9 cellular contexts compared by ENCODE assay signal in the genomic region with DNA sequence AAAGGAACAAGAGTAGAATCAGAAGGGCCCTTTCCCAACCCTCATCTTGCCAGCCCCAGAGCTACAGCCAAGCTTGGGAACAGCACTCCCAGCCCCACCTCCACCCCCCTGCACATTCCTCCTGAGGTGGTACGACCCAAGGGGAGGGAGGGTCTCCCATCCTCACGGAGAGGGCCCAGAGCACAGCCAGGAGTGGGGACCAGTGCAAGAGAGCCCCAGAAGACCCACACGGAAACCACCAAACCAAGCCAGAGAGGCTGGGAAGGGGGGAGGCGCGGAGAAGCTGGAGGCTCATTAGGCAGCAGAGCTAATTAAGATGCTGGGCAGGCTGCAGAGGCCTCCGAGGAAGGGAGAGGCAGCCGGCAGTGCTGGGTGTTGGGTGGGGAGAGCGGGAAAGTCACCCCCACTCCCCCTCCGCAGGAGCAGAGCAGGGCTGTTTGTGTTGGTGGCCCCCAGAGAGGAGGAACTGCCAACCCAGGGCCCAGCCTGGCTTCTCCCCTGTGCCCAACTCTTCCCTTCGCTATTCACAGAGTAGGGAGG. TPM values are rescaled to one million over a fixed set of nuclear protein-coding genes. Genes with fewer than 3 reads are reported as not detected.
DNase-seq lines count a peak whose midpoint lies in the region; ATAC-seq and TF ChIP-seq lines count a peak whose summit lies in the region.
"Had no signal": no experiment of that assay in that cellular context is flagged by ENCODE, and none has a peak within 500 bp of the region (broad histone marks: within the 10 kb centered on the region; RNA-seq: fewer than 3 reads in every experiment).

No MANE protein-coding gene starts in this region.

- ATAC-seq in activated CD8-positive, alpha-beta T cell treated with anti-CD3 and anti-CD28 coated beads, Interleukin-2, amount 10 ng/mL, durations not matched to agents 7 days and 5 days = no peak

- peak overlapping the region; percentile 79 for H3K4me3 Mint-ChIP-seq in activated CD8-positive, alpha-beta T cell treated with anti-CD3 and anti-CD28 coated beads, Interleukin-2, amount 10 ng/mL, durations not matched to agents 7 days and 5 days

- H3K9me3 ChIP-seq in iPS-15b (ENCODE audit: control insufficient read depth, insufficient read depth, low read length) (no peaks in the 10 kb centered on the region), smooth muscle cell (replicated peaks; ENCODE audit: low read depth) (no peaks in the 10 kb centered on the region)
- H3K9me3 ChIP-seq: vagina had no signal

- peaks cover 19% of the 10 kb centered on the region for H3K79me2 ChIP-seq in smooth muscle cell (ENCODE audit: low read depth)

- H3K36me3 ChIP-seq in H7 (replicated peaks; ENCODE audit: control insufficient read depth, insufficient read depth, low read length) = peaks cover 14% of the 10 kb centered on the region
- H3K36me3 ChIP-seq in iPS-15b (ENCODE audit: control insufficient read depth, insufficient read depth, low read length) = peaks cover 22% of the 10 kb centered on the region
- H3K36me3 ChIP-seq in smooth muscle cell (ENCODE audit: low read depth) = no peaks in the 10 kb centered on the region

- no peak overlapping the region for H3K9ac ChIP-seq in iPS-15b (ENCODE audit: low read depth, low read length)
- no peak overlapping the region for H3K9ac ChIP-seq in smooth muscle cell (ENCODE audit: low read depth)

- CTCF ChIA-PET in activated CD8-positive, alpha-beta T cell treated with anti-CD3 and anti-CD28 coated beads, Interleukin-2, amount 10 ng/mL, durations not matched to agents 7 days and 5 days (lab: Charles Lee) = interaction anchor here (0.6 to 6.9 kb wide), 9 partner anchors 9 to 460 kb away, joined by 3 to 50 read pairs (median 4); no protein-coding TSS in a partner anchor

- POLR2A ChIA-PET in activated CD8-positive, alpha-beta T cell treated with anti-CD3 and anti-CD28 coated beads, Interleukin-2, amount 10 ng/mL, durations not matched to agents 7 days and 5 days (lab: Charles Lee) = interaction anchor here (1.4 kb wide), 1 partner anchor 9 kb away, joined by 3 read pairs; no protein-coding TSS in a partner anchor

- peaks cover 21% of the 10 kb centered on the region for H3K36me3 Mint-ChIP-seq in activated CD8-positive, alpha-beta T cell treated with anti-CD3 and anti-CD28 coated beads, Interleukin-2, amount 10 ng/mL, durations not matched to agents 7 days and 5 days (ENCODE audit: low read depth)

- H3K4me1 ChIP-seq in iPS-15b (ENCODE audit: control insufficient read depth, insufficient read depth, low read length) (peaks cover 17% of the 10 kb centered on the region), smooth muscle cell (ENCODE audit: low read depth) (peaks cover 23% of the 10 kb centered on the region)

- no peak overlapping the region for H3K27ac ChIP-seq in smooth muscle cell (ENCODE audit: low read depth)

- H2AFZ ChIP-seq in smooth muscle cell (ENCODE audit: low read depth) = no peak overlapping the region

- no peak for TF ChIP-seq CTCF in smooth muscle cell (IDR thresholded peaks at IDR 0.05; ENCODE audit: borderline replicate concordance, insufficient read depth, poor library complexity, severe bottlenecking)

- H3F3A ChIP-seq in smooth muscle cell (ENCODE audit: low read depth) = peaks cover 3% of the 10 kb centered on the region

- H3K27me3 ChIP-seq in H7 (ENCODE audit: control insufficient read depth, insufficient read depth, low read length) (no peaks in the 10 kb centered on the region), iPS-15b (ENCODE audit: control insufficient read depth, insufficient read depth, low read length) (no peaks in the 10 kb centered on the region), smooth muscle cell (ENCODE audit: low read depth) (no peaks in the 10 kb centered on the region)
- H3K27me3 ChIP-seq: vagina had no signal

- H3K4me3 ChIP-seq in H7 (ENCODE audit: insufficient read depth, low read depth, low read length) (peak overlapping the region; percentile 34), iPS-15b (ENCODE audit: low read depth, low read length) (peak overlapping the region; percentile 45), smooth muscle cell (no peak overlapping the region)

- peaks cover 51% of the 10 kb centered on the region for H3K4me1 Mint-ChIP-seq in activated CD8-positive, alpha-beta T cell treated with anti-CD3 and anti-CD28 coated beads, Interleukin-2, amount 10 ng/mL, durations not matched to agents 7 days and 5 days (ENCODE audit: low read depth)

- peak overlapping the region; percentile 83 for H3K27ac Mint-ChIP-seq in activated CD8-positive, alpha-beta T cell treated with anti-CD3 and anti-CD28 coated beads, Interleukin-2, amount 10 ng/mL, durations not matched to agents 7 days and 5 days

- WGBS in smooth muscle cell (ENCODE audit: low lambda C conversion rate) = 37% methylated on average over 10 of the region's 10 CpGs

- H3K27me3 Mint-ChIP-seq in activated CD8-positive, alpha-beta T cell treated with anti-CD3 and anti-CD28 coated beads, Interleukin-2, amount 10 ng/mL, durations not matched to agents 7 days and 5 days (ENCODE audit: low read depth) = no peaks in the 10 kb centered on the region

- H3K9me3 Mint-ChIP-seq in activated CD8-positive, alpha-beta T cell treated with anti-CD3 and anti-CD28 coated beads, Interleukin-2, amount 10 ng/mL, durations not matched to agents 7 days and 5 days (ENCODE audit: insufficient read depth) = no peaks in the 10 kb centered on the region

- DNase-seq in H7 = peak; percentile 89
- DNase-seq in activated CD8-positive, alpha-beta T cell treated with anti-CD3 and anti-CD28 coated beads, Interleukin-2, amount 10 ng/mL, durations not matched to agents 7 days and 5 days = no peak
- no peak for DNase-seq in smooth muscle cell (lab: John Stamatoyannopoulos, UW; ENCODE audit: unreplicated experiment)
- DNase-seq in NOMO-1 (lab: John Stamatoyannopoulos, UW; ENCODE audit: unreplicated experiment in 2 of 2) = no peak
- DNase-seq in SKM-1 (lab: John Stamatoyannopoulos, UW; ENCODE audit: unreplicated experiment) = no peak
- DNase-seq in NCI-H526 treated with DMSO at 0.1 percent for 48 hours (lab: John Stamatoyannopoulos, UW) = no peak
- DNase-seq: activated CD4-positive, CD25-positive, alpha-beta regulatory T cell had no signal

- peak overlapping the region; percentile 98 for H3K4me2 ChIP-seq in smooth muscle cell

- H4K20me1 ChIP-seq in smooth muscle cell (ENCODE audit: low read depth) = peaks cover 18% of the 10 kb centered on the region

RNA-seq across cellular contexts. Expression of a gene that starts 2.4 kb away (rescaled TPM):
- total RNA-seq in H7 (2014; rRNA removed; shearing (Covaris generic)) = 3.8 and 9.1 TPM in 2 replicates
- 10 to 100 TPM; 22.1 to 23.2 TPM for total RNA-seq in activated CD8-positive, alpha-beta T cell treated with anti-CD3 and anti-CD28 coated beads, Interleukin-2, amount 10 ng/mL, durations not matched to agents 7 days and 5 days
- total RNA-seq in smooth muscle cell = 4.3 and 9.2 TPM in 2 replicates
- 7.1 and 18.8 TPM in 2 replicates for polyA plus RNA-seq in smooth muscle cell

RNA-seq across cellular contexts. Expression of a gene that starts 5.0 kb away (rescaled TPM):
- total RNA-seq in H7 (2014; rRNA removed; shearing (Covaris generic)) = 2,113 and 2,304 TPM in 2 replicates
- total RNA-seq in activated CD8-positive, alpha-beta T cell treated with anti-CD3 and anti-CD28 coated beads, Interleukin-2, amount 10 ng/mL, durations not matched to agents 7 days and 5 days = 1,000 to 10,000 TPM; 1,896 to 1,946 TPM
- total RNA-seq in smooth muscle cell = 2,264 and 2,675 TPM in 2 replicates
- polyA plus RNA-seq in smooth muscle cell = 818 and 934 TPM in 2 replicates

RNA-seq across cellular contexts. Expression of a gene that starts 29.1 kb away (rescaled TPM):
- total RNA-seq in H7 (2014; rRNA removed; shearing (Covaris generic)) = not detected in 2 replicates
- total RNA-seq in activated CD8-positive, alpha-beta T cell treated with anti-CD3 and anti-CD28 coated beads, Interleukin-2, amount 10 ng/mL, durations not matched to agents 7 days and 5 days = not detected
- not detected in 2 replicates for total RNA-seq in smooth muscle cell
- 0.38 TPM in 1 of 2 replicates, not detected in the other for polyA plus RNA-seq in smooth muscle cell
- total RNA-seq: vagina had no signal

RNA-seq across cellular contexts. Expression of a gene that starts 30.7 kb away (rescaled TPM):
- 0.15 and 0.59 TPM in 2 replicates for total RNA-seq in H7 (2014; rRNA removed; shearing (Covaris generic))
- total RNA-seq in activated CD8-positive, alpha-beta T cell treated with anti-CD3 and anti-CD28 coated beads, Interleukin-2, amount 10 ng/mL, durations not matched to agents 7 days and 5 days = not detected
- 0.09 and 0.13 TPM in 2 replicates for total RNA-seq in smooth muscle cell
- 0.32 TPM in 1 of 2 replicates, not detected in the other for polyA plus RNA-seq in smooth muscle cell

RNA-seq across cellular contexts. Expression of a gene that starts 43.6 kb away (rescaled TPM):
- 0.18 and 0.38 TPM in 2 replicates for total RNA-seq in H7 (2014; rRNA removed; shearing (Covaris generic))
- total RNA-seq in activated CD8-positive, alpha-beta T cell treated with anti-CD3 and anti-CD28 coated beads, Interleukin-2, amount 10 ng/mL, durations not matched to agents 7 days and 5 days = 1 to 10 TPM; 3.3 to 3.9 TPM
- 11.3 and 17.4 TPM in 2 replicates for total RNA-seq in smooth muscle cell
- polyA plus RNA-seq in smooth muscle cell = 16.0 and 18.5 TPM in 2 replicates
